ENCODE assay signal across 7 cellular contexts in the genomic region with DNA sequence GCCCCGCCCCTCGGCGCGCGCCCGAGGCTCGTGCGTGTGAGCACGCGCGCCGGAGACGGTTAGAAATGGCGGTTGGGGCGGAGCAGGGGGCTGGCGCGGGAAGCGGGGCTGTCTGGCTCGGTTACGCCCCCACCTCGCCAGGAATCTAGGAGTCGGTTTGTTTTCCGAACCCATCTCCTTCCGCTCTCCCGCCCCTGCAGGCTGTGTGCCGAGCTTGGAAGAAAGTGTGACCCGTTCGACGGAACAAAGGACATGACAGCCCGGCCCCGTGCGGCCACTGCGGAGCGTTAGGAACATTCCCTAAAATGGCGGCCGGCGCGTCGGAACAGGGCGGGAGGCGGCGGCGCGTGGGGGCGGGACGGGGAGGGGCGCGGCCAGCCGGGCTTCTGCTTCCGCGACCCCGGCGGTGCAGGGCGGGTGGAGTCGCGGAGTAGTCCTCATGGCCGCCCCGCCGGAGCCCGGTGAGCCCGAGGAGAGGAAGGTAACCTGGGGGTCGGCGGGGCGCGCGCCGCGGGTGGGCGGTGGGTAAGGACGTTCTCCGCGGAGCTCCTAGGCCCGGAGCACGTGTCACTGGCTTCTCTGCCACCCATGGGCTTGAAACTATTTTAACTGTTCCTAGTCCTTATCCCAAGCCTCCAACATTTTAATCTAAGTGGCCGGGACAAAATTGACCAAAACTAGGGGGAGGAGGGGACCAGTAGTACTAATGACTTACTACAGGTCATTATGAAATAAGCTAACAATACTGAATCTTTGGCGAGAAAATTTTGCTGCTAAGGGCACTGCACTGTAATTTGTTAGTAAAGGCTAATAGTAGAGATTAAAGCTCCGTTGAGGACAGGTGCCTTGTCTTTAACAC. TPM values are rescaled to one million over a fixed set of nuclear protein-coding genes. Genes with fewer than 3 reads are reported as not detected.
DNase-seq lines count a peak whose midpoint lies in the region; ATAC-seq, FAIRE-seq and TF ChIP-seq lines count a peak whose summit lies in the region.

A gene with protein sequence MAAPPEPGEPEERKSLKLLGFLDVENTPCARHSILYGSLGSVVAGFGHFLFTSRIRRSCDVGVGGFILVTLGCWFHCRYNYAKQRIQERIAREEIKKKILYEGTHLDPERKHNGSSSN (plus strand): TSS at position 383 of the 859 bp plus-strand sequence. CDS start 57 bp downstream, at position 440.

- intact Hi-C loops in GM12878 (cut with micrococcal nuclease; ENCODE audit: unreplicated experiment) (loop anchor here (1.0 to 10.0 kb wide), 6 partner anchors 29 to 511 kb away; a partner anchor contains a TSS), sigmoid colon (cut with DNase I) (loop anchor here (1.0 to 10.0 kb wide), 3 partner anchors 29 to 1581 kb away; a partner anchor contains a TSS)

- H3K4me2 ChIP-seq in GM12878 (ENCODE audit: control insufficient read depth, insufficient read depth), result peak within 1 kb of the TSS; percentile 91

- CTCF ChIA-PET in GM12878 (lab: Yijun Ruan, JAX), result interaction anchor here (0.8 to 7.9 kb wide), 6 partner anchors 21 to 210 kb away, joined by 3 to 98 read pairs (median 13); a partner anchor contains a TSS

- H2AFZ ChIP-seq in GM12878 (ENCODE audit: control insufficient read depth, low read depth, low read length), result peak within 1 kb of the TSS; percentile 92

- TF ChIP-seq CTCF in GM12878 (IDR thresholded peaks at IDR 0.05 in 2 of 3, conservative IDR thresholded peaks at IDR 0.05 in 1 of 3; ENCODE audit: control insufficient read depth in 2 of 3, extremely low read depth in 1 of 3, insufficient read depth in 1 of 3, low read depth in 3 of 3, low read length in 3 of 3), result no peak
- no peak for TF ChIP-seq CTCF in sigmoid colon (IDR thresholded peaks at IDR 0.05)

- no peak for TF ChIP-seq RAD21 in GM12878 (IDR thresholded peaks at IDR 0.05; ENCODE audit: insufficient read depth, low read depth, low read length)

- 0 out of 4 replicates have a peak, but pooled peaks of 1 of the 2 experiments have one; percentile 3 for TF ChIP-seq EP300 in GM12878 (IDR thresholded peaks at IDR 0.05; ENCODE audit: borderline replicate concordance in 1 of 2, control insufficient read depth in 1 of 2, low read depth in 2 of 2, low read length in 2 of 2)
- peak in 1 of 4 donors; percentile 50 for TF ChIP-seq EP300 in sigmoid colon (IDR thresholded peaks at IDR 0.05)

- WGBS in GM12878 (ENCODE audit: insufficient coverage, insufficient replicate concordance, low lambda C conversion rate, missing lambda C conversion rate), result 0% methylated on average over 16 of the region's 77 CpGs
- WGBS in sigmoid colon, 2 donors, result 0 to 1% methylated on average over 77 of the region's 77 CpGs

- peaks cover 47% of the 10 kb centered on the region for H3K79me2 ChIP-seq in GM12878 (ENCODE audit: control insufficient read depth, insufficient read depth, low read length)

- H3K27me3 ChIP-seq in GM12878 (replicated peaks in 1 of 2; ENCODE audit: control insufficient read depth in 2 of 2, insufficient read depth in 2 of 2, low read length in 1 of 2), result no peaks in the 10 kb centered on the region
- no peaks in the 10 kb centered on the region for H3K27me3 ChIP-seq in sigmoid colon

- peak within 1 kb of the TSS; percentile 99 for H3K27ac ChIP-seq in GM12878 (ENCODE audit: control insufficient read depth, insufficient read depth)
- H3K27ac ChIP-seq in sigmoid colon, result peak within 1 kb of the TSS; percentile 98 to 100 (median 99)

- no peak for FAIRE-seq in GM12878 (lab: Jason Lieb, UNC)

- SMC1A ChIA-PET in GM12878 (lab: Charles Lee; ENCODE audit: uncharacterized antibody, unreplicated experiment), result interaction anchor here (0.5 to 16.8 kb wide), 14 partner anchors 8 to 207 kb away, joined by 3 to 360 read pairs (median 5); a partner anchor contains a TSS

- in situ Hi-C loops in GM12878 (cut with MboI), result no loop called here

- peaks cover 6% of the 10 kb centered on the region for H3K4me1 ChIP-seq in GM12878 (ENCODE audit: control insufficient read depth, insufficient read depth, low read length)
- H3K4me1 ChIP-seq in sigmoid colon, result peaks cover 0 to 56% (median 47%) of the 10 kb centered on the region in 4 donors

- RAD21 ChIA-PET in GM12878 (lab: Charles Lee; ENCODE audit: unreplicated experiment), result interaction anchor here (0.8 to 4.1 kb wide), 15 partner anchors 11 to 232 kb away, joined by 3 to 44 read pairs (median 9); a partner anchor contains a TSS

- peaks cover 3% of the 10 kb centered on the region; the same call in 1 of the 3 replicates for H3K9me3 ChIP-seq in GM12878 (replicated peaks; ENCODE audit: control insufficient read depth, insufficient read depth, low read length)
- no peaks in the 10 kb centered on the region for H3K9me3 ChIP-seq in sigmoid colon

- ATAC-seq in GM18499 (IDR thresholded peaks at IDR 0.05; ENCODE audit: insufficient read depth, unreplicated experiment) (peak; percentile 30), HG02852 (IDR thresholded peaks at IDR 0.05; ENCODE audit: unreplicated experiment) (peak; percentile 64), GM12878 (peak; percentile 74)

- peak within 1 kb of the TSS; percentile 72 for H3K4me3 ChIP-seq in GM12878
- H3K4me3 ChIP-seq in sigmoid colon, result peak within 1 kb of the TSS; percentile 70 to 81 (median 76)

- DNase-seq in NCI-H1694 (lab: John Stamatoyannopoulos, UW) (peak; percentile 92), T-helper 9 cell (peak; percentile 83), GM12878 (ENCODE audit: low read depth, low spot score) (peak; percentile 60), iPS DF 19.7 (ENCODE audit: low read depth, low spot score) (peak; percentile 63), sigmoid colon (peak; percentile 96)

- BruUV-seq in GM12878 (replicated peaks; lab: Mats Ljungman, UMichigan), result no TSS peak

- peak; percentile 91 for TF ChIP-seq POLR2A in GM12878 (IDR thresholded peaks at IDR 0.05; ENCODE audit: low read depth, low read length)
- TF ChIP-seq POLR2A in sigmoid colon (IDR thresholded peaks at IDR 0.05), result peak; percentile 42 to 45

- POLR2A ChIA-PET in GM12878 (lab: Charles Lee), result interaction anchor here (0.7 to 14.7 kb wide), 6 partner anchors 21 to 134 kb away, joined by 4 to 350 read pairs (median 12); a partner anchor contains a TSS

- peak within 1 kb of the TSS; percentile 96 for H3K9ac ChIP-seq in GM12878 (ENCODE audit: control insufficient read depth, insufficient read depth, low read length)

- peaks cover 0 to 4% of the 10 kb centered on the region in 2 experiments; a peak in 1 of 4 replicates for H3K36me3 ChIP-seq in GM12878 (ENCODE audit: control insufficient read depth in 2 of 2, insufficient read depth in 2 of 2, low read length in 1 of 2)
- peaks cover 0 to 12% (median 0%) of the 10 kb centered on the region in 4 donors for H3K36me3 ChIP-seq in sigmoid colon

- H4K20me1 ChIP-seq in GM12878 (ENCODE audit: control insufficient read depth, insufficient read depth), result no peaks in the 10 kb centered on the region

TF ChIP-seq in GM12878, 131 proteins besides CTCF, POLR2A, EP300 and RAD21 (continues in another document):
- TF ChIP-seq, protein P1, sequence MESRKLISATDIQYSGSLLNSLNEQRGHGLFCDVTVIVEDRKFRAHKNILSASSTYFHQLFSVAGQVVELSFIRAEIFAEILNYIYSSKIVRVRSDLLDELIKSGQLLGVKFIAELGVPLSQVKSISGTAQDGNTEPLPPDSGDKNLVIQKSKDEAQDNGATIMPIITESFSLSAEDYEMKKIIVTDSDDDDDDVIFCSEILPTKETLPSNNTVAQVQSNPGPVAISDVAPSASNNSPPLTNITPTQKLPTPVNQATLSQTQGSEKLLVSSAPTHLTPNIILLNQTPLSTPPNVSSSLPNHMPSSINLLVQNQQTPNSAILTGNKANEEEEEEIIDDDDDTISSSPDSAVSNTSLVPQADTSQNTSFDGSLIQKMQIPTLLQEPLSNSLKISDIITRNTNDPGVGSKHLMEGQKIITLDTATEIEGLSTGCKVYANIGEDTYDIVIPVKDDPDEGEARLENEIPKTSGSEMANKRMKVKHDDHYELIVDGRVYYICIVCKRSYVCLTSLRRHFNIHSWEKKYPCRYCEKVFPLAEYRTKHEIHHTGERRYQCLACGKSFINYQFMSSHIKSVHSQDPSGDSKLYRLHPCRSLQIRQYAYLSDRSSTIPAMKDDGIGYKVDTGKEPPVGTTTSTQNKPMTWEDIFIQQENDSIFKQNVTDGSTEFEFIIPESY (IDR thresholded peaks at IDR 0.05), result no peak

RNA-seq across cellular contexts. Expression of the gene that starts here (rescaled TPM):
- total RNA-seq in GM12878 (2013; cell fraction: nucleolus; rRNA removed), result 28.5 and 29.0 TPM in 2 replicates
- total RNA-seq in GM12878 (2014; rRNA removed) (22.8 and 25.9 TPM in 2 replicates), GM12878 (2014; rRNA removed; fragmentation: Illumina TruSeq; extraction: Trizol) (31.6 and 40.4 TPM in 2 replicates), GM12878 (2021) (22.1 and 28.4 TPM in 2 replicates), sigmoid colon (100 to 1,000 TPM in 1 of 4 donors, 10 to 100 TPM in 3; 59.7 to 132 (median 79.9) TPM)
- polyA plus RNA-seq in GM12878 (2011; ENCODE audit: low read depth), result 11.9 TPM
- polyA plus RNA-seq in GM12878 (2011; rRNA removed) (36.7 and 75.5 TPM in 2 replicates), GM12878 (2014; fragmentation: Illumina TruSeq; extraction: Trizol) (54.4 and 54.9 TPM in 2 replicates), GM12878 (2014; fragmentation: Nextera tagmentation; extraction: Ambion mirVana) (10 to 100 TPM; 91.9 to 95.3 TPM), GM12878 (2014; rRNA removed) (38.0 and 51.0 TPM in 2 replicates), GM12878 (2016; fragmentation: Nextera tagmentation; extraction: Ambion mirVana) (100 to 1,000 TPM; 112 TPM), sigmoid colon (10 to 100 TPM; 35.2 to 62.4 (median 53.5) TPM)
- polyA plus RNA-seq in GM12878 (2011; cell fraction: cytosol; rRNA removed), result 12.9 and 14.4 TPM in 2 replicates
- polyA plus RNA-seq in GM12878 (2011; cell fraction: nucleus; rRNA removed), result 17.8 and 18.8 TPM in 2 replicates
- 35.9 and 36.7 TPM in 2 replicates for polyA plus RNA-seq in GM12878 (2012)
- polyA minus RNA-seq in GM12878 (2011; rRNA and poly(A)+ RNA removed), result 8.3 and 11.3 TPM in 2 replicates
- 2.5 and 3.8 TPM in 2 replicates for polyA minus RNA-seq in GM12878 (2011; cell fraction: cytosol; rRNA and poly(A)+ RNA removed)
- polyA minus RNA-seq in GM12878 (2011; cell fraction: nucleus; rRNA and poly(A)+ RNA removed), result 16.2 and 22.1 TPM in 2 replicates

Comparison
In these comparisons a context has a peak if more than half of its experiments do, and no peak if none do; other contexts are left out.
1. Peak in every context shown above with its lines: DNase-seq, ATAC-seq, H3K4me3 ChIP-seq and H3K27ac ChIP-seq.